ENCODE assay signal across 17 cellular contexts in the genomic region with DNA sequence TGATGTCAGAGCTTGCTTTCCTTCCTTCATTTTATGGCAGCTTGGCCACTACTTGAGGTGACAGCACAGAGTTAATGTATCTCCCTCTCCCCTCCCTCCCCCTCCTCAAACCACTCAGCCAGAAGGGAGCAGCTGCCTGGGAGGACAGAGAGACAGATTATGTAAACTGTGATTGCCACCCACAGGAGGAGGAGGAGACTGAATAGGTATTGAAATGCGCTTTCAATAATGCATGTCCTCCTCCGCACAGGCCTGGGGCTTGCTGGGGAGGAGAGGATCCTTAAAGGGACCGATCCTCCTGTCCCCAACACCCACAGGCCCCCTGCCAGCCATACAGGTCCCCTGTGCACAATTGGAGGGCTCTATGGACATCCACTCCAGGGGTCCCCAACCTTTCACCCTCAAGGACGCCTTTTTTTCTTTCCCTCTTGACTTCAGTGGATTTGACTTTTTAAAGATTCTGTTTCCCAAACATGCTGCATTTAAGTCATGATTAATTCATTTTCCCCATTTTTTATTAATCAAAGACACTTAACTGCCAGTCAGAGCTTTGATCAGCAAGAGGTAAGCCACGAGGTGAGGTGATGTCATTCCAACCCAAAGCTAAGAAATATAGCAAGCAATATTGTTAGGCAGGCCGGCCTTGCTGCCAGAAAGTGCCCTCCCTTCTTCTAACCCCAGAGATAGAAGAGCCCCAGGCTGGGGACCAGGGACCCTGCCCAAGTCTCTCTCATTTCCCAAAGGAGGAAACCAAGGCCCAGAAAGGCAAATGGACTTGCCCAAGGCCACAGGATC. TPM values are rescaled to one million over a fixed set of nuclear protein-coding genes. Genes with fewer than 3 reads are reported as not detected.
DNase-seq lines count a peak whose midpoint lies in the region; ATAC-seq, FAIRE-seq and TF ChIP-seq lines count a peak whose summit lies in the region.
"Had no signal": no experiment of that assay in that cellular context is flagged by ENCODE, and none has a peak within 500 bp of the region (broad histone marks: within the 10 kb centered on the region; RNA-seq: fewer than 3 reads in every experiment).

No MANE protein-coding gene starts in this region.

- FAIRE-seq in A549 (lab: Jason Lieb, UNC) (no peak), H1 (lab: Jason Lieb, UNC) (peak; percentile 58)
- FAIRE-seq: endometrium, HepG2 had no signal

- intact Hi-C loops in HCT116 (cut with micrococcal nuclease), result no loop called here
- intact Hi-C loops in Right ventricle myocardium inferior (cut with DNase I), result no loop called here
- intact Hi-C loops in spleen (cut with DNase I; ENCODE audit: low total_unique reads), result no loop called here

- POLR2A ChIA-PET in A549 (lab: Yijun Ruan, JAX) (no interaction called here), HCT116 (lab: Charles Lee) (no interaction called here), H1 (lab: Charles Lee; ENCODE audit: partially characterized antibody) (interaction anchor here (0.6 to 2.8 kb wide), 4 partner anchors 10 to 48 kb away, joined by 3 to 11 read pairs (median 3); partner anchors contain the start of gene CPLX2)

- no peak for TF ChIP-seq RAD21 in A549 (conservative IDR thresholded peaks at IDR 0.05 in 1 of 2, IDR thresholded peaks at IDR 0.05 in 1 of 2)
- TF ChIP-seq RAD21 in HCT116 (IDR thresholded peaks at IDR 0.05; ENCODE audit: low read depth), result no peak
- peak; percentile 24 to 33; a peak in 3 of 4 replicates for TF ChIP-seq RAD21 in H1 (IDR thresholded peaks at IDR 0.05 in 1 of 2, conservative IDR thresholded peaks at IDR 0.05 in 1 of 2; ENCODE audit: low read depth in 2 of 2, low read length in 2 of 2)

- no peak overlapping the region for H2BK120ac ChIP-seq in H1 (replicated peaks; ENCODE audit: low read depth, low read length)

- H3K27me3 ChIP-seq in HCT116 (ENCODE audit: insufficient read depth, low read length) (no peaks in the 10 kb centered on the region), H1 (replicated peaks in 1 of 4; ENCODE audit: control insufficient read depth in 3 of 4, extremely low read depth in 1 of 4, insufficient read depth in 3 of 4, low read length in 3 of 4) (no peaks in the 10 kb centered on the region), spleen (replicated peaks in 1 of 7) (peaks cover 0 to 43% (median 0%) of the 10 kb centered on the region in 7 donors)
- H3K27me3 ChIP-seq: foreskin keratinocyte had no signal

- no peak overlapping the region for H3K23ac ChIP-seq in H1 (ENCODE audit: insufficient read length)

- H3K23me2 ChIP-seq in H1 (ENCODE audit: low read depth, low read length), result peaks cover 2% of the 10 kb centered on the region; the same call in 1 of the 2 replicates

- H3K79me2 ChIP-seq in HCT116 (ENCODE audit: insufficient read depth, low read length) (no peaks in the 10 kb centered on the region), H1 (ENCODE audit: control insufficient read depth in 1 of 2, insufficient read depth in 2 of 2, low read length in 2 of 2) (no peaks in the 10 kb centered on the region)

- DNase-seq in A549 (ENCODE audit: low read depth in 1 of 2, low spot score in 1 of 2) (no peak), HCT116 (ENCODE audit: low read depth, low spot score) (no peak), NCI-H345 (lab: John Stamatoyannopoulos, UW) (peak; percentile 89), H1 (ENCODE audit: low read depth in 1 of 2, low spot score in 2 of 2) (no peak), Right ventricle myocardium inferior (ENCODE audit: missing footprints) (no peak), spleen (no peak), HT-29 (ENCODE audit: low spot score) (no peak)
- no peak for DNase-seq in stimulated activated CD4-positive, alpha-beta T cell treated with anti-CD3 and anti-CD28 coated beads, Interleukin-4, amount 100 ng/mL, for 4 hours
- DNase-seq: activated naive CD8-positive, alpha-beta T cell treated with anti-CD3 and anti-CD28 coated beads, Interleukin-2, amount 10 ng/mL, durations not matched to agents 7 days and 5 days; activated T-cell treated with anti-CD3 and anti-CD28 coated beads for 4 hours; central memory CD4-positive, alpha-beta T cell; foreskin keratinocyte; NCI-H1930 had no signal

- peak overlapping the region; percentile 63 to 80 for H3K27ac ChIP-seq in A549
- no peak overlapping the region for H3K27ac ChIP-seq in HCT116 (ENCODE audit: low read depth, low read length)
- no peak overlapping the region for H3K27ac ChIP-seq in H1 (ENCODE audit: low read depth, low read length)
- no peak overlapping the region for H3K27ac ChIP-seq in spleen
- H3K27ac ChIP-seq: foreskin keratinocyte, thoracic aorta had no signal

- no peak for TF ChIP-seq EP300 in A549 (IDR thresholded peaks at IDR 0.05)
- TF ChIP-seq EP300 in H1 (IDR thresholded peaks at IDR 0.05; ENCODE audit: borderline replicate concordance in 1 of 2, low read depth in 2 of 2, low read length in 2 of 2), result no peak

- H4K91ac ChIP-seq in H1 (replicated peaks; ENCODE audit: insufficient read length, low read length), result peak overlapping the region; percentile 48

- WGBS in A549 (ENCODE audit: missing lambda C conversion rate), result 72% methylated on average over 6 of the region's 6 CpGs
- 35% methylated on average over 6 of the region's 6 CpGs; no CpG with 5 or more reads in 1 of the 2 experiments for WGBS in H1 (ENCODE audit: extremely low coverage in 1 of 2, insufficient coverage in 1 of 2, insufficient read length in 1 of 2, insufficient replicate concordance in 2 of 2, low coverage in 1 of 2, low lambda C conversion rate in 2 of 2, missing lambda C conversion rate in 1 of 2), 2 experiments
- WGBS in spleen, 5 donors, result 34 to 48% (median 42%) methylated on average over 6 of the region's 6 CpGs

- no peak for ATAC-seq in A549
- no peak for ATAC-seq in HCT116
- ATAC-seq in Right ventricle myocardium inferior, result no peak
- ATAC-seq: foreskin keratinocyte, HepG2 had no signal

- H3K9ac ChIP-seq in HCT116 (ENCODE audit: low read length) (no peak overlapping the region), H1 (replicated peaks in 1 of 4; ENCODE audit: extremely low read depth in 1 of 4, low read depth in 3 of 4, low read length in 3 of 4) (no peak overlapping the region)

- H2BK15ac ChIP-seq in H1 (ENCODE audit: low read length), result 0 out of 2 replicates have a peak overlapping the region, but pooled peaks have one; percentile 72

- H3K4ac ChIP-seq in H1 (replicated peaks; ENCODE audit: insufficient read length, low read depth, low read length), result no peak overlapping the region

- no peak overlapping the region for H2AFZ ChIP-seq in HCT116 (ENCODE audit: low read depth, low read length, poor library complexity, severe bottlenecking)
- no peak overlapping the region for H2AFZ ChIP-seq in H1 (ENCODE audit: low read length)

- 0 out of 2 replicates have a peak overlapping the region, but pooled peaks have one; percentile 9 for H2AK5ac ChIP-seq in H1 (ENCODE audit: low read depth, low read length)

- BruUV-seq in HCT116 (replicated peaks; lab: Mats Ljungman, UMichigan), result no TSS peak

- H3K4me2 ChIP-seq in A549 (no peak overlapping the region), HCT116 (ENCODE audit: low read length) (peak overlapping the region; percentile 72; the same call in 1 of the 2 replicates), H1 (ENCODE audit: insufficient read depth in 1 of 2, low read depth in 2 of 2, low read length in 2 of 2) (peak overlapping the region; percentile 44 to 52)

- H2BK20ac ChIP-seq in H1 (ENCODE audit: low read length), result 0 out of 2 replicates have a peak overlapping the region, but pooled peaks have one; percentile 93

- peak overlapping the region; percentile 1; the same call in 1 of the 2 replicates for H3K18ac ChIP-seq in H1 (ENCODE audit: extremely low read depth, low read length)

- no peaks in the 10 kb centered on the region for H3K36me3 ChIP-seq in HCT116 (ENCODE audit: control insufficient read depth in 1 of 2, insufficient read depth in 2 of 2, low read length in 2 of 2)
- H3K36me3 ChIP-seq in H1 (ENCODE audit: control insufficient read depth in 2 of 4, insufficient read depth in 4 of 4, low read length in 3 of 4), result no peaks in the 10 kb centered on the region
- H3K36me3 ChIP-seq in spleen, result no peaks in the 10 kb centered on the region
- H3K36me3 ChIP-seq: thoracic aorta had no signal

- H4K5ac ChIP-seq in H1 (ENCODE audit: insufficient read length, low read depth, low read length), result no peak overlapping the region

- H3K4me1 ChIP-seq in A549 (peaks cover 41% of the 10 kb centered on the region), HCT116 (ENCODE audit: control insufficient read depth in 1 of 2, insufficient read depth in 2 of 2, low read length in 2 of 2) (peaks cover 21 to 61% of the 10 kb centered on the region in 2 experiments), H1 (replicated peaks in 1 of 4; ENCODE audit: control insufficient read depth in 3 of 4, insufficient read depth in 4 of 4, low read length in 3 of 4) (peaks cover 2 to 16% (median 15%) of the 10 kb centered on the region in 4 experiments), spleen (no peaks in the 10 kb centered on the region)
- H3K4me1 ChIP-seq: foreskin keratinocyte had no signal

- TF ChIP-seq CTCF in A549 (IDR thresholded peaks at IDR 0.05) (no peak), HCT116 (IDR thresholded peaks at IDR 0.05 in 2 of 3, conservative IDR thresholded peaks at IDR 0.05 in 1 of 3; ENCODE audit: borderline replicate concordance in 1 of 3, insufficient read depth in 1 of 3, low read depth in 2 of 3, low read length in 2 of 3) (no peak), H1 (IDR thresholded peaks at IDR 0.05; ENCODE audit: control extremely low read depth in 1 of 3, insufficient read depth in 1 of 3, low read depth in 1 of 3, low read length in 3 of 3) (no peak; a peak in 1 of 4 replicates), spleen (IDR thresholded peaks at IDR 0.05 in 8 of 11, conservative IDR thresholded peaks at IDR 0.05 in 3 of 11) (no peak)

- RAD21 ChIA-PET in HCT116 (lab: Charles Lee; ENCODE audit: low non-redundant PET in 1 of 2, low total read pairs in 2 of 2, uncharacterized antibody in 2 of 2, unreplicated experiment in 2 of 2), result no interaction called here

- no peaks in the 10 kb centered on the region for H3K79me1 ChIP-seq in H1 (ENCODE audit: low read depth, low read length)

- no peak overlapping the region for H3K14ac ChIP-seq in H1 (ENCODE audit: insufficient read length)

- H3K56ac ChIP-seq in H1 (replicated peaks; ENCODE audit: insufficient read length, low read depth, low read length), result no peak overlapping the region

- no peaks in the 10 kb centered on the region for H3K9me3 ChIP-seq in A549
- H3K9me3 ChIP-seq in HCT116 (ENCODE audit: control insufficient read depth in 1 of 2, insufficient read depth in 1 of 2, low read depth in 1 of 2, low read length in 2 of 2), result no peaks in the 10 kb centered on the region
- H3K9me3 ChIP-seq in H1 (ENCODE audit: insufficient read depth in 2 of 2, low read depth in 1 of 2, low read length in 1 of 2), result no peaks in the 10 kb centered on the region
- no peaks in the 10 kb centered on the region for H3K9me3 ChIP-seq in spleen
- H3K9me3 ChIP-seq: thoracic aorta had no signal

- CTCF ChIA-PET in A549 (lab: Yijun Ruan, JAX) (interaction anchor here (1.0 to 3.3 kb wide), 6 partner anchors 10 to 94 kb away, joined by 3 to 12 read pairs (median 5); no protein-coding TSS in a partner anchor), HCT116 (lab: Charles Lee) (interaction anchor here (1.0 kb wide), 1 partner anchor 94 kb away, joined by 3 read pairs; no protein-coding TSS in a partner anchor), H1 (lab: Charles Lee; ENCODE audit: partially characterized antibody) (interaction anchor here (1.2 to 2.2 kb wide), 13 partner anchors 9 to 94 kb away, joined by 3 to 9 read pairs (median 5); partner anchors contain the start of gene CPLX2)

- peak overlapping the region; percentile 60; the same call in 1 of the 2 replicates for H2BK12ac ChIP-seq in H1 (ENCODE audit: low read depth, low read length)

- H4K20me1 ChIP-seq in HCT116 (ENCODE audit: insufficient read depth) (no peaks in the 10 kb centered on the region), H1 (replicated peaks in 1 of 2; ENCODE audit: control insufficient read depth in 1 of 2, insufficient read depth in 2 of 2, low read length in 2 of 2) (no peaks in the 10 kb centered on the region)

- TF ChIP-seq POLR2A in A549 (IDR thresholded peaks at IDR 0.05; ENCODE audit: low read length) (no peak), HCT116 (IDR thresholded peaks at IDR 0.05; ENCODE audit: borderline replicate concordance, extremely low read depth, insufficient read depth, insufficient read length) (no peak), H1 (IDR thresholded peaks at IDR 0.05; ENCODE audit: control extremely low read depth in 1 of 2, low read depth in 2 of 2, low read length in 2 of 2) (no peak), spleen (IDR thresholded peaks at IDR 0.05) (no peak)

- H3K4me3 ChIP-seq in A549 (no peak overlapping the region), HCT116 (replicated peaks in 1 of 2; ENCODE audit: low read depth in 1 of 2, low read length in 2 of 2) (no peak overlapping the region), H1 (ENCODE audit: extremely low read depth in 1 of 4, insufficient read depth in 2 of 4, low read depth in 3 of 4, low read length in 4 of 4) (no peak overlapping the region; a peak in 1 of 8 replicates), spleen (no peak overlapping the region)
- H3K4me3 ChIP-seq: thoracic aorta had no signal

- H2BK5ac ChIP-seq in H1 (ENCODE audit: low read depth, low read length), result peak overlapping the region; percentile 32; the same call in 1 of the 2 replicates

- no peak overlapping the region for H4K8ac ChIP-seq in H1 (ENCODE audit: extremely low read depth, insufficient read depth, low read length)

- no peaks in the 10 kb centered on the region for H3K9me2 ChIP-seq in HCT116 (ENCODE audit: insufficient read depth)

RNA-seq across cellular contexts. Expression of gene CPLX2, which starts 47.5 kb away (rescaled TPM):
- polyA plus RNA-seq in A549 (2011; rRNA removed) (365 and 415 TPM in 2 replicates), A549 (2017; fragmentation: RNase III; extraction: RNeasy Plus Mini Kit Qiagen cat#74134 plus additional on column Dnase treatment) (360 to 395 TPM (median 360 TPM) in 3 replicates), H1 (2011; rRNA removed) (0.28 and 0.35 TPM in 2 replicates), spleen (under 1 TPM in 1 of 3 donors, not detected in 2; 0.10 TPM)
- polyA plus RNA-seq in A549 (2012; cell fraction: cytosol; rRNA removed), result 262 and 269 TPM in 2 replicates
- polyA plus RNA-seq in A549 (2012; cell fraction: nucleus; rRNA removed), result 257 and 259 TPM in 2 replicates
- 372 and 391 TPM in 2 replicates for polyA minus RNA-seq in A549 (2011; rRNA and poly(A)+ RNA removed)
- total RNA-seq in HCT116 (2021; ENCODE audit: unreplicated experiment) (not detected), Right ventricle myocardium inferior (not detected), spleen (not detected)
- 0.08 and 0.19 TPM in 2 replicates for polyA plus RNA-seq in HCT116 (2012)
- 0.32 and 0.42 TPM in 2 replicates for total RNA-seq in H1 (2021; fragmentation: NEBNext Ultra II Directional; extraction: Animal tissue kit (Norgen Biotek cat#: 25700))
- 0.40 TPM for polyA plus RNA-seq in H1 (2011; cell fraction: cytosol; rRNA removed)
- 0.24 TPM for polyA plus RNA-seq in H1 (2011; cell fraction: nucleus; rRNA removed)
- polyA plus RNA-seq in H1 (2012, experiment 1 of 2), result 0.39 to 1.3 TPM (median 0.99 TPM) in 4 replicates
- polyA plus RNA-seq in H1 (2012, experiment 2 of 2), result 0.55 TPM
- polyA plus RNA-seq in H1 (2013, experiment 1 of 2), result 0.14 TPM
- polyA plus RNA-seq in H1 (2013, experiment 2 of 2), result 0.18 TPM
- 0.32 and 0.37 TPM in 2 replicates for polyA minus RNA-seq in H1 (2011; rRNA and poly(A)+ RNA removed)
- polyA minus RNA-seq in H1 (2011; cell fraction: cytosol; rRNA and poly(A)+ RNA removed), result not detected
- not detected for polyA minus RNA-seq in H1 (2011; cell fraction: nucleus; rRNA and poly(A)+ RNA removed)
- total RNA-seq in HT-29 (2014; rRNA removed; shearing (Covaris generic)), result 0.03 TPM in 1 of 2 replicates, not detected in the other
- total RNA-seq: activated naive CD8-positive, alpha-beta T cell treated with anti-CD3 and anti-CD28 coated beads, Interleukin-2, amount 10 ng/mL, durations not matched to agents 7 days and 5 days; foreskin keratinocyte; mesenteric fat pad; thoracic aorta had no signal
- polyA plus RNA-seq: foreskin keratinocyte had no signal

Comparison
In these comparisons a context has a peak if more than half of its experiments do, and no peak if none do; other contexts are left out.
1. H3K27ac ChIP-seq: peak in A549 (2 of 2); none in HCT116 (single experiment), H1 (single experiment) and spleen (0 of 8).
2. Of the 18 proteins assayed by ChIP-seq in both H1 and A549: peak only in H1: RAD21; only in A549: none; in both: none; in neither: 17.